ENCODE assay signal across 28 cellular contexts in the genomic region with DNA sequence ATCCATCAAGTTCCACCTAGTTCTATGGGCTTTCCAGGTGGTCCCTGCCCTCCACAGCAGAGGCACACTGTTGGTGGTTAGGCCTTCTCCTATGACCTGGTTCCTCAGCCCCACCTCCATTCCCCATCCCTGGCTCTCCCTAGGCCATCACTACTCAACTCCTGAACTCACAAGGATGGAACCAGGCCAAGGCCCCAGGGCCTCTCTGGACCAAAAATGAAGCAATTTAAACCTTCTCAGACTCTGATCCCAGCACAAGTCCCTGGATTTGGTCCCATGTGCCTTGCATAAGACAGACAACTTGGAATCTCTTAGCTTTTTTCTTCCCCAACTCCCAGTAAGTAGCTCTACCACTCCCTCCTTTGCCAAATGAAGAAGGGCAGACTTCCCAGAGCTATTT. TPM values are rescaled to one million over a fixed set of nuclear protein-coding genes. Genes with fewer than 3 reads are reported as not detected.
"Had no signal": no experiment of that assay in that cellular context is flagged by ENCODE, and none has a peak within 500 bp of the region (broad histone marks: within the 10 kb centered on the region; RNA-seq: fewer than 3 reads in every experiment).

No MANE protein-coding gene starts in this region.

- H3K9me3 Mint-ChIP-seq: activated naive CD4-positive, alpha-beta T cell treated with anti-CD3 and anti-CD28 coated beads for 36 hours; activated naive CD8-positive, alpha-beta T cell treated with anti-CD3 and anti-CD28 coated beads for 36 hours; activated T-helper 1 cell treated with anti-CD3 and anti-CD28 coated beads, Interleukin-12 subunit alpha, Interleukin-12 subunit beta, Interleukin-2, Interleukin-4 antibody, amounts not matched to agents 30 ng/mL and 10 ng/mL and 1 ng/mL, durations not matched to agents 14 hours and 24 hours and 36 hours; natural killer cell; T-helper 1 cell treated with Interleukin-12 subunit alpha and Interleukin-12 subunit beta and Interleukin-4 antibody, amounts not matched to agents 30 μg/mL and 1 μg/mL, for 36 hours had no signal

- H3K27me3 ChIP-seq: tibial nerve had no signal

- DNase-seq: activated CD4-positive, alpha-beta T cell treated with anti-CD3 and anti-CD28 coated beads for 4 hours; activated CD4-positive, alpha-beta T cell treated with anti-CD3 and anti-CD28 coated beads, Interleukin-2, amount 50 U/mL, for 4 hours; activated CD8-positive, alpha-beta memory T cell treated with anti-CD3 and anti-CD28 coated beads, Interleukin-2, amount 50 U/mL, for 4 hours; activated effector memory CD4-positive, alpha-beta T cell treated with anti-CD3 and anti-CD28 coated beads, Interleukin-2, amount 50 U/mL, for 16 hours; activated naive CD4-positive, alpha-beta T cell treated with anti-CD3 and anti-CD28 coated beads for 36 hours; activated naive CD8-positive, alpha-beta T cell treated with anti-CD3 and anti-CD28 coated beads for 36 hours; activated T-cell treated with anti-CD3 and anti-CD28 coated beads, Interleukin-2, amount 50 U/mL, for 1 hour; endodermal cell; head of caudate nucleus; hippocampal formation; immature natural killer cell; kidney; mesenchymal stem cell; natural killer cell; occipital lobe; psoas muscle; stimulated activated CD4-positive, alpha-beta T cell treated with anti-CD3 and anti-CD28 coated beads, Interleukin-15, amount 100 ng/mL, for 24 hours; stimulated activated CD4-positive, alpha-beta T cell treated with anti-CD3 and anti-CD28 coated beads, Interleukin-2, amount 100 ng/mL, for 24 hours; stimulated activated naive B cell treated with anti-CD40 and anti-IgM and Interleukin-4, amounts not matched to agents 10 μg/mL and 1 μg/mL and 100 μg/mL, for 72 hours; SW 1271; T-helper 9 cell had no signal

- H3K36me3 Mint-ChIP-seq: activated naive CD8-positive, alpha-beta T cell treated with anti-CD3 and anti-CD28 coated beads for 36 hours; immature natural killer cell; natural killer cell; neural progenitor cell; stimulated activated naive B cell treated with anti-CD40 and anti-IgM and Interleukin-4, amounts not matched to agents 10 μg/mL and 1 μg/mL and 100 μg/mL, for 72 hours had no signal

- H3K4me1 ChIP-seq: gastroesophageal sphincter, parathyroid adenoma, psoas muscle, tibial nerve had no signal

- H3K4me3 ChIP-seq: gastroesophageal sphincter, neural progenitor cell, psoas muscle, tibial nerve had no signal

- H3K4me3 Mint-ChIP-seq: activated naive CD4-positive, alpha-beta T cell treated with anti-CD3 and anti-CD28 coated beads for 36 hours; activated naive CD8-positive, alpha-beta T cell treated with anti-CD3 and anti-CD28 coated beads for 36 hours; activated T-helper 1 cell treated with anti-CD3 and anti-CD28 coated beads, Interleukin-12 subunit alpha, Interleukin-12 subunit beta, Interleukin-2, Interleukin-4 antibody, amounts not matched to agents 30 ng/mL and 10 ng/mL and 1 ng/mL, durations not matched to agents 14 hours and 24 hours and 36 hours; endodermal cell; immature natural killer cell; natural killer cell; neural progenitor cell; stimulated activated naive B cell treated with anti-CD40 and anti-IgM and Interleukin-4, amounts not matched to agents 10 μg/mL and 1 μg/mL and 100 μg/mL, for 72 hours; T-helper 1 cell treated with Interleukin-12 subunit alpha and Interleukin-12 subunit beta and Interleukin-4 antibody, amounts not matched to agents 30 μg/mL and 1 μg/mL, for 36 hours had no signal

- H3K4me1 Mint-ChIP-seq: activated naive CD8-positive, alpha-beta T cell treated with anti-CD3 and anti-CD28 coated beads for 36 hours; immature natural killer cell; natural killer cell had no signal

- H3K27ac Mint-ChIP-seq: activated naive CD4-positive, alpha-beta T cell treated with anti-CD3 and anti-CD28 coated beads for 36 hours; activated naive CD8-positive, alpha-beta T cell treated with anti-CD3 and anti-CD28 coated beads for 36 hours; activated T-helper 1 cell treated with anti-CD3 and anti-CD28 coated beads, Interleukin-12 subunit alpha, Interleukin-12 subunit beta, Interleukin-2, Interleukin-4 antibody, amounts not matched to agents 30 ng/mL and 10 ng/mL and 1 ng/mL, durations not matched to agents 14 hours and 24 hours and 36 hours; endodermal cell; immature natural killer cell; natural killer cell; neural progenitor cell; stimulated activated naive B cell treated with anti-CD40 and anti-IgM and Interleukin-4, amounts not matched to agents 10 μg/mL and 1 μg/mL and 100 μg/mL, for 72 hours; T-helper 1 cell treated with Interleukin-12 subunit alpha and Interleukin-12 subunit beta and Interleukin-4 antibody, amounts not matched to agents 30 μg/mL and 1 μg/mL, for 36 hours had no signal

- H3K4me2 ChIP-seq: neural progenitor cell had no signal

- H3K79me2 ChIP-seq: parathyroid adenoma had no signal

- H3K9me3 ChIP-seq: gastroesophageal sphincter, psoas muscle had no signal

- H3K27ac ChIP-seq: gastroesophageal sphincter, neural progenitor cell, parathyroid adenoma, psoas muscle, tibial nerve, VCaP had no signal

- H3K9ac ChIP-seq: neural progenitor cell, parathyroid adenoma had no signal

- H3K36me3 ChIP-seq: gastroesophageal sphincter, neural progenitor cell, tibial nerve had no signal

- H2AFZ ChIP-seq: neural progenitor cell, parathyroid adenoma had no signal

RNA-seq across cellular contexts. Expression of a gene that starts 14.4 kb away (rescaled TPM):
- total RNA-seq: activated naive CD4-positive, alpha-beta T cell treated with anti-CD3 and anti-CD28 coated beads for 36 hours; activated naive CD8-positive, alpha-beta T cell treated with anti-CD3 and anti-CD28 coated beads for 36 hours; activated T-helper 1 cell treated with anti-CD3 and anti-CD28 coated beads, Interleukin-12 subunit alpha, Interleukin-12 subunit beta, Interleukin-2, Interleukin-4 antibody, amounts not matched to agents 30 ng/mL and 10 ng/mL and 1 ng/mL, durations not matched to agents 14 hours and 24 hours and 36 hours; natural killer cell had no signal
- polyA plus RNA-seq: immature natural killer cell had no signal
